In genomic region chr6:25927177-25927576, GRCh38 we compare ENCODE assay signal across 1 cellular context.
A peak's percentile ranks its signal among the peaks of the same experiment; 100 is the strongest.
TF ChIP-seq lines count a peak whose summit lies in the region.

No MANE protein-coding gene starts in this region.

TF ChIP-seq in SK-N-SH treated with all-trans-retinoic acid at 6 μM for 48 hours, 23 proteins besides CTCF, POLR2A, EP300 and RAD21 (continued from another document):
- TF ChIP-seq PATZ1 (CRISPR knock-in tag; IDR thresholded peaks at IDR 0.05; ENCODE audit: borderline replicate concordance) (0 out of 2 replicates have a peak, but pooled peaks have one; percentile 53), ARNTL (CRISPR knock-in tag; IDR thresholded peaks at IDR 0.05; ENCODE audit: borderline replicate concordance, low read depth) (no peak)
